In genomic region chr2:36574560-36574959, GRCh38 we compare ENCODE assay signal across 22 cellular contexts. TPM values are rescaled to one million over a fixed set of nuclear protein-coding genes. Genes with fewer than 3 reads are reported as not detected.
A peak's percentile ranks its signal among the peaks of the same experiment; 100 is the strongest.
DNase-seq lines count a peak whose midpoint lies in the region; ATAC-seq, FAIRE-seq and TF ChIP-seq lines count a peak whose summit lies in the region.
"Had no signal": no experiment of that assay in that cellular context is flagged by ENCODE, and none has a peak within 500 bp of the region (broad histone marks: within the 10 kb centered on the region; RNA-seq: fewer than 3 reads in every experiment).

No MANE protein-coding gene starts in this region.

- H3K9me3 ChIP-seq in A549 (no peaks in the 10 kb centered on the region), K562 (replicated peaks; ENCODE audit: control insufficient read depth, insufficient read depth, low read depth, low read length) (no peaks in the 10 kb centered on the region)
- H3K9me3 ChIP-seq: BLaER1 had no signal

- H3K27ac Mint-ChIP-seq in HFFc6, result peak overlapping the region; percentile 29
- H3K27ac Mint-ChIP-seq: B cell, GM23338, H9 had no signal

- no peak for TF ChIP-seq POLR2A in A549 (IDR thresholded peaks at IDR 0.05; ENCODE audit: low read length)
- no peak for TF ChIP-seq POLR2A in K562 (conservative IDR thresholded peaks at IDR 0.05)

- no peaks in the 10 kb centered on the region for H3K9me3 Mint-ChIP-seq in HFFc6
- H3K9me3 Mint-ChIP-seq: CD4-positive, CD25-positive, alpha-beta regulatory T cell; CD8-positive, alpha-beta memory T cell; GM23338; H9 had no signal

- in situ Hi-C loops in K562 (cut with MboI), result no loop called here

- TF ChIP-seq RAD21 in A549 (conservative IDR thresholded peaks at IDR 0.05 in 1 of 2, IDR thresholded peaks at IDR 0.05 in 1 of 2) (no peak), K562 (CRISPR knock-in tag; conservative IDR thresholded peaks at IDR 0.05 in 1 of 2, IDR thresholded peaks at IDR 0.05 in 1 of 2) (no peak)

- no peak for DNase-seq in A549 (ENCODE audit: low read depth in 1 of 2, low spot score in 1 of 2)
- no peak for DNase-seq in HFFc6
- peak; percentile 90 for DNase-seq in RKO (ENCODE audit: low spot score)
- DNase-seq in K562 (ENCODE audit: extremely low read depth in 1 of 4, low spot score in 3 of 4), result no peak
- no peak for DNase-seq in COLO668 (lab: John Stamatoyannopoulos, UW; ENCODE audit: unreplicated experiment)
- no peak for DNase-seq in NCI-H2196 treated with DMSO at 0.1 percent for 48 hours (lab: John Stamatoyannopoulos, UW; ENCODE audit: unreplicated experiment)
- DNase-seq in NCI-H1092 treated with DMSO at 0.1 percent for 48 hours (lab: John Stamatoyannopoulos, UW), result no peak
- DNase-seq: Calu3; CD4-positive, CD25-positive, alpha-beta regulatory T cell; CD8-positive, alpha-beta memory T cell; COR-L47; DMS79 treated with DMSO at 0.1 percent for 48 hours; GF-D8; H9 had no signal

- FAIRE-seq in A549 (lab: Jason Lieb, UNC), result no peak
- FAIRE-seq in K562 (lab: Jason Lieb, UNC), result no peak
- FAIRE-seq: GM12891, GM18507 had no signal

- H3K27me3 ChIP-seq in K562 (ENCODE audit: control insufficient read depth in 2 of 2, insufficient read depth in 2 of 2, low read length in 2 of 2), result no peaks in the 10 kb centered on the region
- H3K27me3 ChIP-seq: BLaER1 had no signal

- H2AFZ ChIP-seq in K562 (ENCODE audit: low read depth, low read length), result no peak overlapping the region
- H2AFZ ChIP-seq: GM23338 had no signal

- no peaks in the 10 kb centered on the region for H3K9me1 ChIP-seq in K562 (ENCODE audit: control insufficient read depth, insufficient read depth, low read length)

- BruUV-seq in K562 (replicated peaks; lab: Mats Ljungman, UMichigan), result no TSS peak

- H3K4me1 ChIP-seq in A549 (peaks cover 53% of the 10 kb centered on the region), K562 (replicated peaks in 1 of 2; ENCODE audit: control insufficient read depth in 2 of 2, insufficient read depth in 2 of 2, low read length in 2 of 2) (no peaks in the 10 kb centered on the region)
- H3K4me1 ChIP-seq: BLaER1 had no signal

- no peak for ATAC-seq in A549
- ATAC-seq in K562, result no peak; the same call in 2 of the 3 replicates
- ATAC-seq in HG02759 (IDR thresholded peaks at IDR 0.05; ENCODE audit: unreplicated experiment), result no peak
- ATAC-seq: GM23338, HCT116 had no signal

- 87% methylated on average over 2 of the region's 2 CpGs for WGBS in A549 (ENCODE audit: missing lambda C conversion rate)
- WGBS in K562 (ENCODE audit: insufficient coverage, low coverage, missing lambda C conversion rate), result 78% methylated on average over 2 of the region's 2 CpGs

- POLR2A ChIA-PET in A549 (lab: Yijun Ruan, JAX), result no interaction called here
- POLR2A ChIA-PET in K562 (lab: Yijun Ruan, JAX), result no interaction called here

- H3K27ac ChIP-seq in A549 (no peak overlapping the region), K562 (ENCODE audit: extremely low read depth, low read depth, low read length) (no peak overlapping the region)
- H3K27ac ChIP-seq: BLaER1, C4-2B had no signal

- H3K79me2 ChIP-seq in K562 (ENCODE audit: control insufficient read depth, insufficient read depth, low read length), result no peaks in the 10 kb centered on the region

- intact Hi-C loops in K562 (cut with micrococcal nuclease), result no loop called here

- no peak overlapping the region for H3K4me3 Mint-ChIP-seq in HFFc6
- H3K4me3 Mint-ChIP-seq: B cell; CD4-positive, CD25-positive, alpha-beta regulatory T cell; CD8-positive, alpha-beta memory T cell; GM23338; H9 had no signal

- H3K4me3 ChIP-seq in A549 (no peak overlapping the region), K562 (no peak overlapping the region)
- H3K4me3 ChIP-seq: BLaER1, GM23338 had no signal

- H3K4me1 Mint-ChIP-seq in HFFc6 (ENCODE audit: low read depth), result peaks cover 71% of the 10 kb centered on the region
- H3K4me1 Mint-ChIP-seq: B cell had no signal

- peaks cover 2% of the 10 kb centered on the region for H3K27me3 Mint-ChIP-seq in HFFc6 (ENCODE audit: insufficient read depth)
- H3K27me3 Mint-ChIP-seq: B cell; CD4-positive, CD25-positive, alpha-beta regulatory T cell; CD8-positive, alpha-beta memory T cell had no signal

- H3K4me2 ChIP-seq in A549, result no peak overlapping the region
- no peak overlapping the region for H3K4me2 ChIP-seq in K562 (ENCODE audit: insufficient read depth, low read length)
- H3K4me2 ChIP-seq: BLaER1, GM23338 had no signal

- H3K36me3 ChIP-seq in K562 (ENCODE audit: control insufficient read depth, insufficient read depth, low read length), result peaks cover 30% of the 10 kb centered on the region

- H4K20me1 ChIP-seq in K562 (replicated peaks; ENCODE audit: control insufficient read depth, insufficient read depth, low read length), result no peaks in the 10 kb centered on the region
- H4K20me1 ChIP-seq: BLaER1 had no signal

- TF ChIP-seq CTCF in A549 (IDR thresholded peaks at IDR 0.05), result no peak
- TF ChIP-seq CTCF in HFFc6 (IDR thresholded peaks at IDR 0.05), result no peak
- TF ChIP-seq CTCF in K562 (IDR thresholded peaks at IDR 0.05 in 2 of 3, conservative IDR thresholded peaks at IDR 0.05 in 1 of 3; ENCODE audit: insufficient read depth in 2 of 3, low read depth in 1 of 3, low read length in 3 of 3), result no peak

- no peak overlapping the region for H3K9ac ChIP-seq in K562 (ENCODE audit: insufficient read depth in 1 of 2, low read depth in 2 of 2, low read length in 2 of 2)
- H3K9ac ChIP-seq: BLaER1 had no signal

- CTCF ChIA-PET in A549 (lab: Yijun Ruan, JAX), result no interaction called here
- CTCF ChIA-PET in K562 (lab: Yijun Ruan, JAX; ENCODE audit: low intra/inter-chr PET ratio), result no interaction called here

- TF ChIP-seq EP300 in A549 (IDR thresholded peaks at IDR 0.05), result no peak
- no peak for TF ChIP-seq EP300 in K562 (IDR thresholded peaks at IDR 0.05; ENCODE audit: low read length)

- H3K36me3 Mint-ChIP-seq in HFFc6 (ENCODE audit: low read depth), result peaks cover 79% of the 10 kb centered on the region

TF ChIP-seq in A549, 52 proteins besides CTCF, POLR2A, EP300 and RAD21 (continues in another document):
- TF ChIP-seq EHF (CRISPR knock-in tag; IDR thresholded peaks at IDR 0.05) (no peak), HEYL (CRISPR knock-in tag; IDR thresholded peaks at IDR 0.05) (no peak), ESRRA (IDR thresholded peaks at IDR 0.05; ENCODE audit: borderline replicate concordance, low read length) (no peak), MAFK (IDR thresholded peaks at IDR 0.05; ENCODE audit: partially characterized antibody) (peak; percentile 89), ATOH8 (CRISPR knock-in tag; IDR thresholded peaks at IDR 0.05; ENCODE audit: low read depth) (no peak), SREBF2 (IDR thresholded peaks at IDR 0.05) (no peak), GATA3 (IDR thresholded peaks at IDR 0.05; ENCODE audit: borderline replicate concordance) (no peak)

TF ChIP-seq in K562, 482 proteins besides CTCF, POLR2A, EP300 and RAD21:
- TF ChIP-seq ZNF316 (IDR thresholded peaks at IDR 0.05) (peak; percentile 78), C11orf30 (IDR thresholded peaks at IDR 0.05; ENCODE audit: low read depth) (peak; percentile 33; the same call in 1 of the 2 replicates), MAFG (tag; conservative IDR thresholded peaks at IDR 0.05) (peak; percentile 52), MAFF (IDR thresholded peaks at IDR 0.05; ENCODE audit: low read length) (peak; percentile 28; the same call in 1 of the 2 replicates), NFE2 (IDR thresholded peaks at IDR 0.05; ENCODE audit: low read depth) (no peak), ATF2 (CRISPR knock-in tag; IDR thresholded peaks at IDR 0.05) (no peak)

RNA-seq across cellular contexts. Expression of gene FEZ2, which starts 23.4 kb away (rescaled TPM):
- 92.1 and 124 TPM in 2 replicates for polyA plus RNA-seq in A549 (2011; rRNA removed)
- 23.9 and 28.0 TPM in 2 replicates for polyA plus RNA-seq in A549 (2012; cell fraction: cytosol; rRNA removed)
- 11.2 and 21.3 TPM in 2 replicates for polyA plus RNA-seq in A549 (2012; cell fraction: nucleus; rRNA removed)
- polyA plus RNA-seq in A549 (2017; fragmentation: RNase III; extraction: RNeasy Plus Mini Kit Qiagen cat#74134 plus additional on column Dnase treatment), result 52.5 to 64.4 TPM (median 56.5 TPM) in 3 replicates
- polyA minus RNA-seq in A549 (2011; rRNA and poly(A)+ RNA removed), result 19.5 and 20.3 TPM in 2 replicates
- total RNA-seq in HFFc6 (2021; fragmentation: NEBNext Ultra II Directional; extraction: Animal tissue kit (Norgen Biotek cat#: 25700)), result 100 to 1,000 TPM; 113 to 126 (median 120) TPM
- total RNA-seq in K562 (2011; cell fraction: chromatin; rRNA removed; ENCODE audit: low replicate concordance), result 20.5 and 72.9 TPM in 2 replicates
- total RNA-seq in K562 (2011; cell fraction: nucleolus; rRNA removed), result 7.5 and 10.5 TPM in 2 replicates
- total RNA-seq in K562 (2011; cell fraction: nucleoplasm; rRNA removed), result 30.0 and 48.2 TPM in 2 replicates
- 19.7 and 20.0 TPM in 2 replicates for total RNA-seq in K562 (2014; rRNA removed)
- total RNA-seq in K562 (2014; rRNA removed; fragmentation: Illumina TruSeq; extraction: Trizol), result 28.8 and 42.9 TPM in 2 replicates
- 28.3 and 28.7 TPM in 2 replicates for total RNA-seq in K562 (2015; rRNA removed; fragmentation: Illumina TruSeq; extraction: Trizol)
- total RNA-seq in K562 (2021), result 19.2 and 20.1 TPM in 2 replicates
- 29.7 and 35.5 TPM in 2 replicates for polyA plus RNA-seq in K562 (2011; rRNA removed)
- 5.4 and 14.7 TPM in 2 replicates for polyA plus RNA-seq in K562 (2011; cell fraction: cytosol; rRNA removed)
- 11.1 and 17.5 TPM in 2 replicates for polyA plus RNA-seq in K562 (2011; cell fraction: nucleus; rRNA removed)
- polyA plus RNA-seq in K562 (2012), result 18.8 and 23.4 TPM in 2 replicates
- 20.9 and 23.8 TPM in 2 replicates for polyA plus RNA-seq in K562 (2014; fragmentation: Illumina TruSeq; extraction: Trizol)
- polyA plus RNA-seq in K562 (2014; fragmentation: Nextera tagmentation; extraction: Ambion mirVana), result 10 to 100 TPM in 1 of 2 experiments, 1 to 10 TPM in 1; 9.9 to 10.8 TPM
- polyA plus RNA-seq in K562 (2014; rRNA removed), result 16.6 and 17.3 TPM in 2 replicates
- polyA minus RNA-seq in K562 (2011; rRNA and poly(A)+ RNA removed), result 40.5 and 45.0 TPM in 2 replicates
- polyA minus RNA-seq in K562 (2011; cell fraction: cytosol; rRNA and poly(A)+ RNA removed), result 7.8 and 15.2 TPM in 2 replicates
- 21.0 and 39.5 TPM in 2 replicates for polyA minus RNA-seq in K562 (2011; cell fraction: nucleus; rRNA and poly(A)+ RNA removed)

Comparison
In these comparisons a context has a peak if more than half of its experiments do, and no peak if none do; other contexts are left out.
1. Of the 35 proteins assayed by ChIP-seq in both K562 and A549: peak only in K562: none; only in A549: MAFK; in both: none; in neither: 34.